ENCODE assay signal across 1 cellular context in the genomic region with DNA sequence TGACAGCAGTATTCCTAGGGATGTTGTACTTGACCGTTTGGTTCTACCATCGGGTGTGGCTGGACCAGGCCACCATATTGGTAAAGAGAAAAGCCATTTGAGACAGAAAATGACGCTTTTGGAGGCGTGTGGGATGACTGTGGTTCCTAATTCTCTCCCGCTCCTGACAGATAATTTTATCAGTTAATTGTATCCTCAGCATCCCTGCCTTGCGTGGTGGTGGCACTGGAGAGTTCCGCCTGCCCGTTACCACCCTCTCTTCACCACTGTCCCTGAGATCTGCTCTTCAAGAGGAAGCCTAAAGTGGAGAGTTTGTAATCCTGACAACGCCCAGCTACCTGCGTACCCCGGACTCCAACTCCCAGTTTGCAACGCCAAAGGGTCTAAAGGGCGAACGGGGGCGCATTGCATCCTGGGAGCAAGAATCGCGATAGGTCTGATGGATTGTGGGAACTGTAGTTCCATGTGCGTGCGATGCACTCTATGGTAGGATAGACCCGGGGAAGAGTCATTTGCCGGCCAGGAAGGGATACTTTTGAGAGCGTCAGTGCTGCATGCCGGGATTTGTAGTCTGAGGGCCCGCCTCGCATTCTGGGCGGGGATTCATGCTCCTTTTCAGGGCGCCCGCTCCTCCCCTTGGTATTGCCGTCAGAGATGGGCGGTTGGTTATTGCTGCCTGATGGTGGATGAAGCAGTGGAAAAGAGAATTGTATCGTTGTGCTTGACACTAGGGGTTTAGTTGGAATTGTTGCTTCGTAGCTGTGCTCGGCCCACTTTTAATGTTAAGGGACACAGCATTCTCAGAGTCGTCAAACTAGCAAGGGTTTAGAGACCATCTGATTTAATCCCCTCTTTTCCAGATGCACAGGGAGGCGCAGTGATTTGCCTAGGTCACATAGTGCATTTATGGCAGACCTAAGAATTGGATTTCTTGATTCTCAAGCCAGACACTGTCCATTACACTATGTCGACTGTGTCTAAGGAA.
A peak's percentile ranks its signal among the peaks of the same experiment; 100 is the strongest.
TF ChIP-seq lines count a peak whose summit lies in the region.

No MANE protein-coding gene starts in this region.

TF ChIP-seq in WTC11, 78 proteins besides CTCF, POLR2A, EP300 and RAD21 (continued from another document):
- TF ChIP-seq, protein P1, sequence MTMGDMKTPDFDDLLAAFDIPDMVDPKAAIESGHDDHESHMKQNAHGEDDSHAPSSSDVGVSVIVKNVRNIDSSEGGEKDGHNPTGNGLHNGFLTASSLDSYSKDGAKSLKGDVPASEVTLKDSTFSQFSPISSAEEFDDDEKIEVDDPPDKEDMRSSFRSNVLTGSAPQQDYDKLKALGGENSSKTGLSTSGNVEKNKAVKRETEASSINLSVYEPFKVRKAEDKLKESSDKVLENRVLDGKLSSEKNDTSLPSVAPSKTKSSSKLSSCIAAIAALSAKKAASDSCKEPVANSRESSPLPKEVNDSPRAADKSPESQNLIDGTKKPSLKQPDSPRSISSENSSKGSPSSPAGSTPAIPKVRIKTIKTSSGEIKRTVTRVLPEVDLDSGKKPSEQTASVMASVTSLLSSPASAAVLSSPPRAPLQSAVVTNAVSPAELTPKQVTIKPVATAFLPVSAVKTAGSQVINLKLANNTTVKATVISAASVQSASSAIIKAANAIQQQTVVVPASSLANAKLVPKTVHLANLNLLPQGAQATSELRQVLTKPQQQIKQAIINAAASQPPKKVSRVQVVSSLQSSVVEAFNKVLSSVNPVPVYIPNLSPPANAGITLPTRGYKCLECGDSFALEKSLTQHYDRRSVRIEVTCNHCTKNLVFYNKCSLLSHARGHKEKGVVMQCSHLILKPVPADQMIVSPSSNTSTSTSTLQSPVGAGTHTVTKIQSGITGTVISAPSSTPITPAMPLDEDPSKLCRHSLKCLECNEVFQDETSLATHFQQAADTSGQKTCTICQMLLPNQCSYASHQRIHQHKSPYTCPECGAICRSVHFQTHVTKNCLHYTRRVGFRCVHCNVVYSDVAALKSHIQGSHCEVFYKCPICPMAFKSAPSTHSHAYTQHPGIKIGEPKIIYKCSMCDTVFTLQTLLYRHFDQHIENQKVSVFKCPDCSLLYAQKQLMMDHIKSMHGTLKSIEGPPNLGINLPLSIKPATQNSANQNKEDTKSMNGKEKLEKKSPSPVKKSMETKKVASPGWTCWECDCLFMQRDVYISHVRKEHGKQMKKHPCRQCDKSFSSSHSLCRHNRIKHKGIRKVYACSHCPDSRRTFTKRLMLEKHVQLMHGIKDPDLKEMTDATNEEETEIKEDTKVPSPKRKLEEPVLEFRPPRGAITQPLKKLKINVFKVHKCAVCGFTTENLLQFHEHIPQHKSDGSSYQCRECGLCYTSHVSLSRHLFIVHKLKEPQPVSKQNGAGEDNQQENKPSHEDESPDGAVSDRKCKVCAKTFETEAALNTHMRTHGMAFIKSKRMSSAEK (CRISPR knock-in tag; IDR thresholded peaks at IDR 0.05; ENCODE audit: borderline replicate concordance) = no peak
- peak; percentile 87 for TF ChIP-seq SP1 (CRISPR knock-in tag; conservative IDR thresholded peaks at IDR 0.05)
- peak; percentile 53; the same call in 1 of the 2 replicates for TF ChIP-seq GABPB1 (CRISPR knock-in tag; IDR thresholded peaks at IDR 0.05)
TF ChIP-seq in WTC11: peak in this region for 8.
